In the genomic region with DNA sequence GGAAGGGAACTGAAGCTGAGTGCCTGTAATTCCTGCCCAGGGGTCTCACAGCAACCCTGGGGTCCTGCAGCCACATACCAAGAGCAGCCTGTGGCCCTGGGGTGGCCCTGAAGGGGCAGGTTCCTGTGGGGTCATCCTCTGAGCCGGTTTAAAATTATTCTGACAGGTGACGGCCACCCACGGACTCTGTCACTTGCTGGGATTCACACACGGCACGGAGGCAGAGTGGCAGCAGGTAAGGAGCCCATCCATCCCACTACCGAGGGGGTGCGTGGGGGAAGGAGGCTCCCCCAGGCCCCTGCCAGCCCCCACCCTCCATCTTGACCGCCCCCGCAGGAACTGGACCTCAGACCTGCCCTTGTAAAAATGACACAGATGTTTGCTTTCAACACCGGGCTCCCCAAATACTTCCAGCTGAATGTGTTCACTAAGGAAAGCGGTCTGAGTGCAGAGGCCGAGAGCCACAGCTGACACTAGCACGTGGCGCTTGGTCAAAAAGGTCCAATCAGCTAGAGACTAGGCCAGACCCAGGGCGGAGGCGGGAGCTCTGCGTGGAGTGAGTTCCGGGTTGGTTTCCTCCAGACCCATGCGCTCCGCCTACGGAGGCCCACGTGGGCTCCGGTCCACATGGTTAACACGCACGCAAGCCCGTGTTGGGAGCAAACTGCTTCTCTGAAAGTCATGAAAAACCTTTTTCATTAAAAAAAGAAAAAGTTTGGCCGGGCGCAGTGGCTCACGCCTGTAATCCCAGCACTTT, we compare ENCODE assay signal across 8 cellular contexts. TPM values are rescaled to one million over a fixed set of nuclear protein-coding genes. Genes with fewer than 3 reads are reported as not detected.
DNase-seq lines count a peak whose midpoint lies in the region; ATAC-seq and TF ChIP-seq lines count a peak whose summit lies in the region.

No MANE protein-coding gene starts in this region.

- H3K4me3 Mint-ChIP-seq in HFFc6 (no peak overlapping the region), osteocyte (ENCODE audit: unreplicated experiment) (no peak overlapping the region)

- intact Hi-C loops in A673 (cut with micrococcal nuclease; ENCODE audit: unreplicated experiment), result no loop called here

- H3K4me1 Mint-ChIP-seq in HFFc6 (ENCODE audit: low read depth) (peaks cover 14% of the 10 kb centered on the region), osteocyte (ENCODE audit: unreplicated experiment) (peaks cover 11% of the 10 kb centered on the region)

- peak overlapping the region; percentile 51 for H3K27ac ChIP-seq in A673 (ENCODE audit: low read depth, low read length, poor library complexity, severe bottlenecking)

- no peaks in the 10 kb centered on the region for H3K27me3 ChIP-seq in A673 (replicated peaks; ENCODE audit: insufficient read depth, low read depth, low read length, poor library complexity)

- peaks cover 18% of the 10 kb centered on the region for H3K4me1 ChIP-seq in A673 (ENCODE audit: insufficient read depth, low read length, poor library complexity, severe bottlenecking)

- ATAC-seq in GM18858 (IDR thresholded peaks at IDR 0.05; ENCODE audit: unreplicated experiment) (no peak), HG03378 (IDR thresholded peaks at IDR 0.05; ENCODE audit: unreplicated experiment) (no peak)

- H3K36me3 Mint-ChIP-seq in HFFc6 (ENCODE audit: low read depth), result peaks cover 25% of the 10 kb centered on the region
- peaks cover 6% of the 10 kb centered on the region for H3K36me3 Mint-ChIP-seq in osteocyte (ENCODE audit: unreplicated experiment)

- no peak for TF ChIP-seq CTCF in A673 (conservative IDR thresholded peaks at IDR 0.05; ENCODE audit: low read depth, low read length)
- no peak for TF ChIP-seq CTCF in HFFc6 (IDR thresholded peaks at IDR 0.05)
- no peak for TF ChIP-seq CTCF in osteocyte (IDR thresholded peaks at IDR 0.05)

- H3K9me3 ChIP-seq in A673 (ENCODE audit: low read depth, low read length, poor library complexity, severe bottlenecking), result no peaks in the 10 kb centered on the region

- peaks cover 6% of the 10 kb centered on the region for H3K27me3 Mint-ChIP-seq in HFFc6 (ENCODE audit: insufficient read depth)
- H3K27me3 Mint-ChIP-seq in osteocyte (ENCODE audit: unreplicated experiment), result no peaks in the 10 kb centered on the region

- H3K9me3 Mint-ChIP-seq in HFFc6 (peaks cover 4% of the 10 kb centered on the region; the same call in 1 of the 2 replicates), osteocyte (ENCODE audit: unreplicated experiment) (no peaks in the 10 kb centered on the region)

- POLR2A ChIA-PET in A673 (lab: Charles Lee; ENCODE audit: low non-redundant PET), result no interaction called here

- peak; percentile 25 for DNase-seq in A673 (ENCODE audit: low spot score)
- DNase-seq in HFFc6, result peak; percentile 53
- DNase-seq in activated CD4-positive, alpha-beta T cell treated with anti-CD3 and anti-CD28 coated beads, Interleukin-2, amount 50 U/mL, for 4 hours, result peak; percentile 54 to 61
- DNase-seq in fibroblast of gingiva (ENCODE audit: low read depth), result peak; percentile 56
- DNase-seq in osteocyte (ENCODE audit: extremely low spot score, unreplicated experiment), result no peak
- DNase-seq in ureter (ENCODE audit: low spot score), result peak; percentile 77

- no peak overlapping the region for H3K4me3 ChIP-seq in A673 (ENCODE audit: low read depth, low read length, poor library complexity, severe bottlenecking)

- CTCF ChIA-PET in A673 (lab: Charles Lee), result no interaction called here

- no TSS peak for BruUV-seq in A673 (replicated peaks; lab: Mats Ljungman, UMichigan)

- H3K27ac Mint-ChIP-seq in HFFc6 (peak overlapping the region; percentile 84), osteocyte (ENCODE audit: unreplicated experiment) (peak overlapping the region; percentile 74)

- H3K36me3 ChIP-seq in A673 (ENCODE audit: insufficient read depth, low read length, poor library complexity, severe bottlenecking), result peaks cover 32% of the 10 kb centered on the region

RNA-seq across cellular contexts. Expression of a gene that starts 10.0 kb away (rescaled TPM):
- total RNA-seq in A673 (2021), result 18.8 and 24.2 TPM in 2 replicates
- 10 to 100 TPM; 12.5 to 16.0 (median 15.5) TPM for total RNA-seq in HFFc6 (2021; fragmentation: NEBNext Ultra II Directional; extraction: Animal tissue kit (Norgen Biotek cat#: 25700))
- 17.9 and 18.2 TPM in 2 replicates for total RNA-seq in osteocyte
- total RNA-seq in ureter, result 22.8 TPM

RNA-seq across cellular contexts. Expression of a gene that starts 10.8 kb away (rescaled TPM):
- 121 and 125 TPM in 2 replicates for total RNA-seq in A673 (2021)
- total RNA-seq in HFFc6 (2021; fragmentation: NEBNext Ultra II Directional; extraction: Animal tissue kit (Norgen Biotek cat#: 25700)), result 10 to 100 TPM; 85.7 to 91.8 (median 86.9) TPM
- total RNA-seq in osteocyte, result 99.4 and 105 TPM in 2 replicates
- total RNA-seq in ureter, result 97.6 TPM

RNA-seq across cellular contexts. Expression of a gene that starts 27.5 kb away (rescaled TPM):
- total RNA-seq in A673 (2021) (41.2 and 51.0 TPM in 2 replicates), osteocyte (6.9 and 9.1 TPM in 2 replicates), ureter (2.2 TPM)
- total RNA-seq in HFFc6 (2021; fragmentation: NEBNext Ultra II Directional; extraction: Animal tissue kit (Norgen Biotek cat#: 25700)), result 1 to 10 TPM; 5.2 to 7.7 (median 7.1) TPM

RNA-seq across cellular contexts. Expression of a gene that starts 27.8 kb away (rescaled TPM):
- total RNA-seq in A673 (2021), result 66.4 and 73.7 TPM in 2 replicates
- 10 to 100 TPM; 23.2 to 26.9 (median 25.5) TPM for total RNA-seq in HFFc6 (2021; fragmentation: NEBNext Ultra II Directional; extraction: Animal tissue kit (Norgen Biotek cat#: 25700))
- 38.9 and 42.5 TPM in 2 replicates for total RNA-seq in osteocyte
- 28.5 TPM for total RNA-seq in ureter
